ENCODE assay signal across 1 cellular context in the genomic region with DNA sequence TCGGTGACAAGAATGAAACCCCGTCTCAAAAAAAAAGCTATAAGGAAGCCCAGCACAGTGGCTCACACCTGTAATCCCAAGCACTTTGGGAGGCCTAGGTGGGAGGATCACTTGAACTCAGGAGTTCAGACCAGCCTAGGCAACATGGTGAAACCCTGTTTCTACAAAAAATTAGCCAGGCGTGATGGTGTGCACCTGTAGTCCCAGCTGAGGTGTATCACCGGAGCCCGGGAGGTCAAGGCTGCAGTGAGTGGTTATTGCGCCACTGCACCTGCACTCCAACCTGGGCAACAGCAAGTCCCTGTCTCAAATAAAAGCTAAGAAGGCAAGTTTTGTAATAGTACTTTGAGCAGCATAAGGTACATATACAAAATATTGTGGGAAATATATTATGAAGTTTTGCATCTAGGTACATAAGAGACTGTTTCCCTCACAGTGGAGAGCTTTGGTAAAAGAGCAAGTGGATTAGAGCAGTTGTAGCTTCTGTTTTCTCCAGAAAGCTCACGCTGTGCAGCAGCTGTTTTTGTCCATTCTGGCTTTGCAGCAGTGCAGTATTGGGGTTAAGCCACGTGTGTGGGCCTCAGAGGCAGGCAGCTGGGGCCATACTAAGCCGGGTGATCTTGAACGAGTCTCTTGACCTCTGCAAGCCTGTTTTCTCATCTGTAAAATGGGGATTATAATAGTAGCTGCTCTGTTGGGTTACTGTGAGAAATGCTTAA.
TF ChIP-seq lines count a peak whose summit lies in the region.

No MANE protein-coding gene starts in this region.

TF ChIP-seq in HepG2, 621 proteins besides CTCF, POLR2A, EP300 and RAD21 (continued from another document):
- TF ChIP-seq, protein P1, sequence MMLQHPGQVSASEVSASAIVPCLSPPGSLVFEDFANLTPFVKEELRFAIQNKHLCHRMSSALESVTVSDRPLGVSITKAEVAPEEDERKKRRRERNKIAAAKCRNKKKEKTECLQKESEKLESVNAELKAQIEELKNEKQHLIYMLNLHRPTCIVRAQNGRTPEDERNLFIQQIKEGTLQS (CRISPR knock-in tag; IDR thresholded peaks at IDR 0.05): no peak
- TF ChIP-seq ZNF382 (CRISPR knock-in tag; IDR thresholded peaks at IDR 0.05; ENCODE audit: borderline replicate concordance) (no peak), ZKSCAN5 (CRISPR knock-in tag; IDR thresholded peaks at IDR 0.05) (no peak), NONO (IDR thresholded peaks at IDR 0.05) (no peak), NONO (CRISPR knock-in tag; conservative IDR thresholded peaks at IDR 0.05) (no peak), SP1 (IDR thresholded peaks at IDR 0.05) (no peak), SP1 (CRISPR knock-in tag; IDR thresholded peaks at IDR 0.05) (no peak), SMAD1 (CRISPR knock-in tag; IDR thresholded peaks at IDR 0.05; ENCODE audit: borderline replicate concordance, low read depth) (no peak), NFYB (CRISPR knock-in tag; IDR thresholded peaks at IDR 0.05) (no peak), U2AF1 (optimal IDR thresholded peaks at IDR 0.05; ENCODE audit: low read depth, low read length) (no peak), SNRNP70 (IDR thresholded peaks at IDR 0.05; ENCODE audit: low read depth, low read length) (no peak), ZIK1 (CRISPR knock-in tag; IDR thresholded peaks at IDR 0.05; ENCODE audit: borderline replicate concordance, low read depth) (no peak), ZNF713 (CRISPR knock-in tag; IDR thresholded peaks at IDR 0.05) (no peak), ZFP37 (CRISPR knock-in tag; IDR thresholded peaks at IDR 0.05; ENCODE audit: borderline replicate concordance) (no peak), ZNF121 (CRISPR knock-in tag; IDR thresholded peaks at IDR 0.05) (0 out of 2 replicates have a peak, but pooled peaks have one; percentile 17), PITX1 (CRISPR knock-in tag; IDR thresholded peaks at IDR 0.05) (peak; percentile 47; the same call in 1 of the 2 replicates), ZNF256 (CRISPR knock-in tag; conservative IDR thresholded peaks at IDR 0.05) (no peak), IKZF1 (IDR thresholded peaks at IDR 0.05) (no peak), ZNF644 (CRISPR knock-in tag; IDR thresholded peaks at IDR 0.05; ENCODE audit: low read depth) (no peak), NFE2L1 (CRISPR knock-in tag; IDR thresholded peaks at IDR 0.05; ENCODE audit: borderline replicate concordance) (no peak), PHF21A (CRISPR knock-in tag; IDR thresholded peaks at IDR 0.05) (0 out of 2 replicates have a peak, but pooled peaks have one; percentile 42), NCOR1 (IDR thresholded peaks at IDR 0.05; ENCODE audit: borderline replicate concordance, low read length) (no peak), NR2F2 (IDR thresholded peaks at IDR 0.05; ENCODE audit: borderline replicate concordance, low read depth) (0 out of 2 replicates have a peak, but pooled peaks have one; percentile 21), ZNF552 (CRISPR knock-in tag; IDR thresholded peaks at IDR 0.05; ENCODE audit: borderline replicate concordance) (no peak), GZF1 (CRISPR knock-in tag; IDR thresholded peaks at IDR 0.05) (no peak), RBAK (CRISPR knock-in tag; IDR thresholded peaks at IDR 0.05) (peak; percentile 84), BHLHE40 (IDR thresholded peaks at IDR 0.05; ENCODE audit: low read length) (no peak), RARA (CRISPR knock-in tag; IDR thresholded peaks at IDR 0.05) (peak; percentile 76), ZNF547 (CRISPR knock-in tag; IDR thresholded peaks at IDR 0.05) (no peak)
- TF ChIP-seq, protein P2, sequence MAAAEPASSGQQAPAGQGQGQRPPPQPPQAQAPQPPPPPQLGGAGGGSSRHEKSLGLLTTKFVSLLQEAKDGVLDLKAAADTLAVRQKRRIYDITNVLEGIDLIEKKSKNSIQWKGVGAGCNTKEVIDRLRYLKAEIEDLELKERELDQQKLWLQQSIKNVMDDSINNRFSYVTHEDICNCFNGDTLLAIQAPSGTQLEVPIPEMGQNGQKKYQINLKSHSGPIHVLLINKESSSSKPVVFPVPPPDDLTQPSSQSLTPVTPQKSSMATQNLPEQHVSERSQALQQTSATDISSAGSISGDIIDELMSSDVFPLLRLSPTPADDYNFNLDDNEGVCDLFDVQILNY (CRISPR knock-in tag; conservative IDR thresholded peaks at IDR 0.05): no peak
- TF ChIP-seq, protein P3, sequence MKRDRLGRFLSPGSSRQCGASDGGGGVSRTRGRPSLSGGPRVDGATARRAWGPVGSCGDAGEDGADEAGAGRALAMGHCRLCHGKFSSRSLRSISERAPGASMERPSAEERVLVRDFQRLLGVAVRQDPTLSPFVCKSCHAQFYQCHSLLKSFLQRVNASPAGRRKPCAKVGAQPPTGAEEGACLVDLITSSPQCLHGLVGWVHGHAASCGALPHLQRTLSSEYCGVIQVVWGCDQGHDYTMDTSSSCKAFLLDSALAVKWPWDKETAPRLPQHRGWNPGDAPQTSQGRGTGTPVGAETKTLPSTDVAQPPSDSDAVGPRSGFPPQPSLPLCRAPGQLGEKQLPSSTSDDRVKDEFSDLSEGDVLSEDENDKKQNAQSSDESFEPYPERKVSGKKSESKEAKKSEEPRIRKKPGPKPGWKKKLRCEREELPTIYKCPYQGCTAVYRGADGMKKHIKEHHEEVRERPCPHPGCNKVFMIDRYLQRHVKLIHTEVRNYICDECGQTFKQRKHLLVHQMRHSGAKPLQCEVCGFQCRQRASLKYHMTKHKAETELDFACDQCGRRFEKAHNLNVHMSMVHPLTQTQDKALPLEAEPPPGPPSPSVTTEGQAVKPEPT (CRISPR knock-in tag; IDR thresholded peaks at IDR 0.05; ENCODE audit: low read depth): no peak
- TF ChIP-seq, protein P4, sequence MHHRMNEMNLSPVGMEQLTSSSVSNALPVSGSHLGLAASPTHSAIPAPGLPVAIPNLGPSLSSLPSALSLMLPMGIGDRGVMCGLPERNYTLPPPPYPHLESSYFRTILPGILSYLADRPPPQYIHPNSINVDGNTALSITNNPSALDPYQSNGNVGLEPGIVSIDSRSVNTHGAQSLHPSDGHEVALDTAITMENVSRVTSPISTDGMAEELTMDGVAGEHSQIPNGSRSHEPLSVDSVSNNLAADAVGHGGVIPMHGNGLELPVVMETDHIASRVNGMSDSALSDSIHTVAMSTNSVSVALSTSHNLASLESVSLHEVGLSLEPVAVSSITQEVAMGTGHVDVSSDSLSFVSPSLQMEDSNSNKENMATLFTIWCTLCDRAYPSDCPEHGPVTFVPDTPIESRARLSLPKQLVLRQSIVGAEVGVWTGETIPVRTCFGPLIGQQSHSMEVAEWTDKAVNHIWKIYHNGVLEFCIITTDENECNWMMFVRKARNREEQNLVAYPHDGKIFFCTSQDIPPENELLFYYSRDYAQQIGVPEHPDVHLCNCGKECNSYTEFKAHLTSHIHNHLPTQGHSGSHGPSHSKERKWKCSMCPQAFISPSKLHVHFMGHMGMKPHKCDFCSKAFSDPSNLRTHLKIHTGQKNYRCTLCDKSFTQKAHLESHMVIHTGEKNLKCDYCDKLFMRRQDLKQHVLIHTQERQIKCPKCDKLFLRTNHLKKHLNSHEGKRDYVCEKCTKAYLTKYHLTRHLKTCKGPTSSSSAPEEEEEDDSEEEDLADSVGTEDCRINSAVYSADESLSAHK (CRISPR knock-in tag; IDR thresholded peaks at IDR 0.05; ENCODE audit: borderline replicate concordance): no peak
- TF ChIP-seq, protein P5, sequence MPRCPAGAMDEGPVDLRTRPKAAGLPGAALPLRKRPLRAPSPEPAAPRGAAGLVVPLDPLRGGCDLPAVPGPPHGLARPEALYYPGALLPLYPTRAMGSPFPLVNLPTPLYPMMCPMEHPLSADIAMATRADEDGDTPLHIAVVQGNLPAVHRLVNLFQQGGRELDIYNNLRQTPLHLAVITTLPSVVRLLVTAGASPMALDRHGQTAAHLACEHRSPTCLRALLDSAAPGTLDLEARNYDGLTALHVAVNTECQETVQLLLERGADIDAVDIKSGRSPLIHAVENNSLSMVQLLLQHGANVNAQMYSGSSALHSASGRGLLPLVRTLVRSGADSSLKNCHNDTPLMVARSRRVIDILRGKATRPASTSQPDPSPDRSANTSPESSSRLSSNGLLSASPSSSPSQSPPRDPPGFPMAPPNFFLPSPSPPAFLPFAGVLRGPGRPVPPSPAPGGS (CRISPR knock-in tag; IDR thresholded peaks at IDR 0.05): no peak
- TF ChIP-seq, protein P6, sequence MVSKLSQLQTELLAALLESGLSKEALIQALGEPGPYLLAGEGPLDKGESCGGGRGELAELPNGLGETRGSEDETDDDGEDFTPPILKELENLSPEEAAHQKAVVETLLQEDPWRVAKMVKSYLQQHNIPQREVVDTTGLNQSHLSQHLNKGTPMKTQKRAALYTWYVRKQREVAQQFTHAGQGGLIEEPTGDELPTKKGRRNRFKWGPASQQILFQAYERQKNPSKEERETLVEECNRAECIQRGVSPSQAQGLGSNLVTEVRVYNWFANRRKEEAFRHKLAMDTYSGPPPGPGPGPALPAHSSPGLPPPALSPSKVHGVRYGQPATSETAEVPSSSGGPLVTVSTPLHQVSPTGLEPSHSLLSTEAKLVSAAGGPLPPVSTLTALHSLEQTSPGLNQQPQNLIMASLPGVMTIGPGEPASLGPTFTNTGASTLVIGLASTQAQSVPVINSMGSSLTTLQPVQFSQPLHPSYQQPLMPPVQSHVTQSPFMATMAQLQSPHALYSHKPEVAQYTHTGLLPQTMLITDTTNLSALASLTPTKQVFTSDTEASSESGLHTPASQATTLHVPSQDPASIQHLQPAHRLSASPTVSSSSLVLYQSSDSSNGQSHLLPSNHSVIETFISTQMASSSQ (IDR thresholded peaks at IDR 0.05; ENCODE audit: low read depth): no peak
- TF ChIP-seq, protein P6 (CRISPR knock-in tag; IDR thresholded peaks at IDR 0.05; ENCODE audit: borderline replicate concordance): no peak
- TF ChIP-seq, protein P7, sequence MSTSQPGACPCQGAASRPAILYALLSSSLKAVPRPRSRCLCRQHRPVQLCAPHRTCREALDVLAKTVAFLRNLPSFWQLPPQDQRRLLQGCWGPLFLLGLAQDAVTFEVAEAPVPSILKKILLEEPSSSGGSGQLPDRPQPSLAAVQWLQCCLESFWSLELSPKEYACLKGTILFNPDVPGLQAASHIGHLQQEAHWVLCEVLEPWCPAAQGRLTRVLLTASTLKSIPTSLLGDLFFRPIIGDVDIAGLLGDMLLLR (CRISPR knock-in tag; IDR thresholded peaks at IDR 0.05): no peak
- TF ChIP-seq, protein P8, sequence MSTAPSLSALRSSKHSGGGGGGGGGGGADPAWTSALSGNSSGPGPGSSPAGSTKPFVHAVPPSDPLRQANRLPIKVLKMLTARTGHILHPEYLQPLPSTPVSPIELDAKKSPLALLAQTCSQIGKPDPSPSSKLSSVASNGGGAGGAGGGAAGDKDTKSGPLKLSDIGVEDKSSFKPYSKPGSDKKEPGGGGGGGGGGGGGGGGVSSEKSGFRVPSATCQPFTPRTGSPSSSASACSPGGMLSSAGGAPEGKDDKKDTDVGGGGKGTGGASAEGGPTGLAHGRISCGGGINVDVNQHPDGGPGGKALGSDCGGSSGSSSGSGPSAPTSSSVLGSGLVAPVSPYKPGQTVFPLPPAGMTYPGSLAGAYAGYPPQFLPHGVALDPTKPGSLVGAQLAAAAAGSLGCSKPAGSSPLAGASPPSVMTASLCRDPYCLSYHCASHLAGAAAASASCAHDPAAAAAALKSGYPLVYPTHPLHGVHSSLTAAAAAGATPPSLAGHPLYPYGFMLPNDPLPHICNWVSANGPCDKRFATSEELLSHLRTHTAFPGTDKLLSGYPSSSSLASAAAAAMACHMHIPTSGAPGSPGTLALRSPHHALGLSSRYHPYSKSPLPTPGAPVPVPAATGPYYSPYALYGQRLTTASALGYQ (CRISPR knock-in tag; IDR thresholded peaks at IDR 0.05): no peak
- TF ChIP-seq, protein P9, sequence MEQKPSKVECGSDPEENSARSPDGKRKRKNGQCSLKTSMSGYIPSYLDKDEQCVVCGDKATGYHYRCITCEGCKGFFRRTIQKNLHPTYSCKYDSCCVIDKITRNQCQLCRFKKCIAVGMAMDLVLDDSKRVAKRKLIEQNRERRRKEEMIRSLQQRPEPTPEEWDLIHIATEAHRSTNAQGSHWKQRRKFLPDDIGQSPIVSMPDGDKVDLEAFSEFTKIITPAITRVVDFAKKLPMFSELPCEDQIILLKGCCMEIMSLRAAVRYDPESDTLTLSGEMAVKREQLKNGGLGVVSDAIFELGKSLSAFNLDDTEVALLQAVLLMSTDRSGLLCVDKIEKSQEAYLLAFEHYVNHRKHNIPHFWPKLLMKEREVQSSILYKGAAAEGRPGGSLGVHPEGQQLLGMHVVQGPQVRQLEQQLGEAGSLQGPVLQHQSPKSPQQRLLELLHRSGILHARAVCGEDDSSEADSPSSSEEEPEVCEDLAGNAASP (CRISPR knock-in tag; IDR thresholded peaks at IDR 0.05; ENCODE audit: borderline replicate concordance): peak; percentile 54; the same call in 1 of the 2 replicates
